In the genomic region with DNA sequence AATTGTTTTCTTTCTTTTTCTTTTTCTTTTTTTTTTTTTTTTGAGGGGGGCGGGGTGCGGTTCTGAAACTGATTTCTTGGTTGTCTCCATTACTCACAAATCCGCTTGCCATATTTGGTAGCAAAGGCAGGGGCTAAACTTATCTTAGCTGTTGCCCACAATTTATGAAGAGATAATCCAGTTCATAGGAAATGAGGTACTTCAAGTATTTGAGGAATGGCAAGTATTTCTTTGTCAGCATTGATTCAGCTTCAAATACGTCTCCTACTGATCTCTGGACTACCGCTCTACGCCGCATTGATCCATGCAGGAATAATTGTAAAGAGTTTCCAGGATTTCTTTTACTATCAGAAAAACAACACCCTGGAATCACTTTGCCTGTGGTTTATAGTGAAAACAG, we compare ENCODE assay signal across 14 cellular contexts.
DNase-seq lines count a peak whose midpoint lies in the region; ATAC-seq and TF ChIP-seq lines count a peak whose summit lies in the region.
"Had no signal": no experiment of that assay in that cellular context is flagged by ENCODE, and none has a peak within 500 bp of the region (broad histone marks: within the 10 kb centered on the region; RNA-seq: fewer than 3 reads in every experiment).

No MANE protein-coding gene starts in this region.

- no peak for TF ChIP-seq RAD21 in SK-N-SH (IDR thresholded peaks at IDR 0.05; ENCODE audit: low read length)

- 23% methylated on average over 7 of the region's 7 CpGs for WGBS in SK-N-SH (ENCODE audit: low lambda C conversion rate)
- no CpG with 5 or more reads among the region's 7 CpGs for WGBS in H9 (ENCODE audit: extremely low coverage, insufficient read length, low lambda C conversion rate)
- 25 to 47% methylated on average over 6 of the region's 7 CpGs for WGBS in gastroesophageal sphincter (ENCODE audit: low coverage in 1 of 2), 2 donors

- no peak overlapping the region for H2BK20ac ChIP-seq in H9 (ENCODE audit: low read depth, low read length, poor library complexity, severe bottlenecking)

- H3K4me3 Mint-ChIP-seq in H9 = no peak overlapping the region
- H3K4me3 Mint-ChIP-seq: central memory CD8-positive, alpha-beta T cell; stimulated activated naive B cell treated with anti-CD40 and anti-IgM and Interleukin-4, amounts not matched to agents 10 μg/mL and 1 μg/mL and 100 μg/mL, for 72 hours had no signal

- H2BK15ac ChIP-seq in H9 (ENCODE audit: low read depth, low read length) = no peak overlapping the region

- no peak overlapping the region for H4K91ac ChIP-seq in H9 (ENCODE audit: insufficient read length, low read depth, low read length)

- H2BK120ac ChIP-seq in H9 (ENCODE audit: low read depth, low read length, poor library complexity, severe bottlenecking) = no peak overlapping the region

- no peak overlapping the region for H4K5ac ChIP-seq in H9 (ENCODE audit: insufficient read length, low read depth, low read length)

- no peaks in the 10 kb centered on the region for H3K36me3 Mint-ChIP-seq in H9 (ENCODE audit: insufficient read depth in 1 of 3, low read depth in 3 of 3)
- H3K36me3 Mint-ChIP-seq: stimulated activated naive B cell treated with anti-CD40 and anti-IgM and Interleukin-4, amounts not matched to agents 10 μg/mL and 1 μg/mL and 100 μg/mL, for 72 hours had no signal

- H2AFZ ChIP-seq in SK-N-SH (ENCODE audit: low read depth) (peak overlapping the region; percentile 50), H9 (ENCODE audit: low read length) (no peak overlapping the region)

- no peak overlapping the region for H3T11ph ChIP-seq in H9 (ENCODE audit: low read length)

- TF ChIP-seq EP300 in SK-N-SH (IDR thresholded peaks at IDR 0.05; ENCODE audit: borderline replicate concordance in 1 of 2, low read depth in 1 of 2, low read length in 1 of 2) (peak; percentile 9 to 87; a peak in 2 of 4 replicates), gastroesophageal sphincter (IDR thresholded peaks at IDR 0.05) (no peak)

- no peak overlapping the region for H3K27ac Mint-ChIP-seq in H9
- H3K27ac Mint-ChIP-seq: stimulated activated naive B cell treated with anti-CD40 and anti-IgM and Interleukin-4, amounts not matched to agents 10 μg/mL and 1 μg/mL and 100 μg/mL, for 72 hours had no signal

- peaks cover 0 to 4% of the 10 kb centered on the region in 2 experiments for H3K36me3 ChIP-seq in SK-N-SH (replicated peaks in 1 of 2; ENCODE audit: control insufficient read depth in 1 of 2, insufficient read depth in 2 of 2, low read length in 1 of 2)
- H3K36me3 ChIP-seq in gastroesophageal sphincter = no peaks in the 10 kb centered on the region

- H3K14ac ChIP-seq in H9 (ENCODE audit: insufficient read depth, low read length) = no peak overlapping the region

- no peak overlapping the region for H3K18ac ChIP-seq in H9 (ENCODE audit: insufficient read length, low read depth, low read length)

- no peaks in the 10 kb centered on the region; a peak in 2 of 5 replicates for H3K9me3 Mint-ChIP-seq in H9
- H3K9me3 Mint-ChIP-seq: central memory CD8-positive, alpha-beta T cell had no signal

- no peak overlapping the region for H2AK5ac ChIP-seq in H9 (ENCODE audit: insufficient read length, low read length)

- H3K56ac ChIP-seq in H9 (ENCODE audit: insufficient read length, low read depth, low read length) = no peak overlapping the region

- H3K4me2 ChIP-seq in SK-N-SH (peak overlapping the region; percentile 46), H9 (ENCODE audit: insufficient read depth, insufficient read length, low read length) (no peak overlapping the region)

- H3K79me1 ChIP-seq in H9 (ENCODE audit: insufficient read depth, low read depth, low read length, poor library complexity, severe bottlenecking) = no peaks in the 10 kb centered on the region

- H3K4me3 ChIP-seq in SK-N-SH (ENCODE audit: low read depth in 2 of 2, low read length in 1 of 2) = peak overlapping the region; percentile 12 to 25; a peak in 2 of 4 replicates
- peak overlapping the region; percentile 25 for H3K4me3 ChIP-seq in fibroblast of the aortic adventitia (ENCODE audit: low read depth, low read length)
- peak overlapping the region; percentile 0 for H3K4me3 ChIP-seq in retinal pigment epithelial cell (ENCODE audit: low read length)
- no peak overlapping the region for H3K4me3 ChIP-seq in gastroesophageal sphincter

- no peak for TF ChIP-seq CTCF in SK-N-SH (IDR thresholded peaks at IDR 0.05)
- no peak for TF ChIP-seq CTCF in fibroblast of the aortic adventitia (IDR thresholded peaks at IDR 0.05; ENCODE audit: insufficient read depth, low read length)
- TF ChIP-seq CTCF in retinal pigment epithelial cell (conservative IDR thresholded peaks at IDR 0.05; ENCODE audit: low read depth, low read length) = no peak
- no peak for TF ChIP-seq CTCF in H9 (conservative IDR thresholded peaks at IDR 0.05)
- TF ChIP-seq CTCF in gastroesophageal sphincter (IDR thresholded peaks at IDR 0.05) = no peak

- H3K9me3 ChIP-seq in SK-N-SH (no peaks in the 10 kb centered on the region), H9 (ENCODE audit: control insufficient read depth, low read depth, low read length) (no peaks in the 10 kb centered on the region), gastroesophageal sphincter (no peaks in the 10 kb centered on the region)

- H3K23ac ChIP-seq in H9 (ENCODE audit: insufficient read length, low read depth, low read length) = no peak overlapping the region

- H4K20me1 ChIP-seq in SK-N-SH (ENCODE audit: insufficient read depth) (no peaks in the 10 kb centered on the region), H9 (ENCODE audit: control insufficient read depth, insufficient read depth, insufficient read length) (no peaks in the 10 kb centered on the region)

- peaks cover 25% of the 10 kb centered on the region for H3K27me3 Mint-ChIP-seq in H9 (ENCODE audit: low read depth)
- H3K27me3 Mint-ChIP-seq: central memory CD8-positive, alpha-beta T cell; stimulated activated naive B cell treated with anti-CD40 and anti-IgM and Interleukin-4, amounts not matched to agents 10 μg/mL and 1 μg/mL and 100 μg/mL, for 72 hours had no signal

- DNase-seq in H4 (ENCODE audit: low spot score) (peak; percentile 86), SK-N-SH (no peak), fibroblast of the aortic adventitia (ENCODE audit: low read depth) (peak; percentile 88), retinal pigment epithelial cell (ENCODE audit: low read depth) (peak; percentile 95), H9 (no peak)
- DNase-seq: activated T-cell treated with anti-CD3 and anti-CD28 coated beads for 4 hours; GOT3; head of caudate nucleus; NCI-H146; stimulated activated naive B cell treated with anti-CD40 and anti-IgM and Interleukin-4, amounts not matched to agents 10 μg/mL and 1 μg/mL and 100 μg/mL, for 72 hours had no signal

- POLR2A ChIA-PET in SK-N-SH (lab: Yijun Ruan, JAX) = no interaction called here

- no peak overlapping the region for H2BK12ac ChIP-seq in H9 (ENCODE audit: insufficient read length, low read depth, low read length)

- H3K27me3 ChIP-seq in SK-N-SH (ENCODE audit: insufficient read depth) = no peaks in the 10 kb centered on the region
- peaks cover 9% of the 10 kb centered on the region; the same call in 1 of the 2 replicates for H3K27me3 ChIP-seq in H9 (ENCODE audit: insufficient read depth, low read length)
- no peaks in the 10 kb centered on the region for H3K27me3 ChIP-seq in gastroesophageal sphincter

- no peak for TF ChIP-seq POLR2A in gastroesophageal sphincter (IDR thresholded peaks at IDR 0.05)

- peaks cover 0 to 18% of the 10 kb centered on the region in 2 experiments; a peak in 2 of 4 replicates for H3K4me1 ChIP-seq in SK-N-SH (ENCODE audit: control insufficient read depth in 1 of 2, insufficient read depth in 2 of 2, low read depth in 1 of 2, low read length in 1 of 2)
- H3K4me1 ChIP-seq in H9 (ENCODE audit: insufficient read depth, low read length) = no peaks in the 10 kb centered on the region; the same call in 1 of the 2 replicates
- no peaks in the 10 kb centered on the region for H3K4me1 ChIP-seq in gastroesophageal sphincter

- H3K4me1 Mint-ChIP-seq in H9 = peaks cover 29 to 32% of the 10 kb centered on the region in 2 experiments
- H3K4me1 Mint-ChIP-seq: stimulated activated naive B cell treated with anti-CD40 and anti-IgM and Interleukin-4, amounts not matched to agents 10 μg/mL and 1 μg/mL and 100 μg/mL, for 72 hours had no signal

- no peak overlapping the region for H2BK5ac ChIP-seq in H9 (ENCODE audit: insufficient read length, low read length)

- no peak for ATAC-seq in HG02571 (IDR thresholded peaks at IDR 0.05; ENCODE audit: unreplicated experiment)
- no peak for ATAC-seq in HG03378 (IDR thresholded peaks at IDR 0.05; ENCODE audit: unreplicated experiment)
- no peak for ATAC-seq in gastroesophageal sphincter
- ATAC-seq: stimulated activated naive B cell treated with anti-CD40 and anti-IgM and Interleukin-4, amounts not matched to agents 10 μg/mL and 1 μg/mL and 100 μg/mL, for 72 hours had no signal

- no peak overlapping the region for H4K8ac ChIP-seq in H9 (replicated peaks; ENCODE audit: insufficient read length, low read depth, low read length)

- H3K9me2 ChIP-seq in SK-N-SH = no peaks in the 10 kb centered on the region

- H3K4ac ChIP-seq in H9 (ENCODE audit: low read depth, low read length) = no peak overlapping the region

- peak overlapping the region; percentile 60; a peak in 3 of 4 replicates for H3K27ac ChIP-seq in SK-N-SH (ENCODE audit: low read depth in 2 of 2, low read length in 1 of 2)
- H3K27ac ChIP-seq in H9 (ENCODE audit: insufficient read length, low read depth, low read length) = no peak overlapping the region
- H3K27ac ChIP-seq in gastroesophageal sphincter = no peak overlapping the region

- peak overlapping the region; percentile 41 for H3K9ac ChIP-seq in SK-N-SH
- no peak overlapping the region for H3K9ac ChIP-seq in H9 (ENCODE audit: extremely low read depth, insufficient read length, low read length)

- no peaks in the 10 kb centered on the region for H3K79me2 ChIP-seq in SK-N-SH (ENCODE audit: insufficient read depth)
- no peaks in the 10 kb centered on the region for H3K79me2 ChIP-seq in H9 (ENCODE audit: insufficient read depth, low read length)

- H3F3A ChIP-seq in SK-N-SH (replicated peaks; ENCODE audit: insufficient read depth) = peaks cover 24% of the 10 kb centered on the region

- H3K23me2 ChIP-seq in H9 (ENCODE audit: insufficient read length, low read depth, low read length, poor library complexity, severe bottlenecking) = no peaks in the 10 kb centered on the region

- CTCF ChIA-PET in SK-N-SH (lab: Yijun Ruan, JAX) = no interaction called here

TF ChIP-seq in SK-N-SH, 30 proteins besides CTCF, POLR2A, EP300 and RAD21 (continues in another document):
- TF ChIP-seq, protein P1, sequence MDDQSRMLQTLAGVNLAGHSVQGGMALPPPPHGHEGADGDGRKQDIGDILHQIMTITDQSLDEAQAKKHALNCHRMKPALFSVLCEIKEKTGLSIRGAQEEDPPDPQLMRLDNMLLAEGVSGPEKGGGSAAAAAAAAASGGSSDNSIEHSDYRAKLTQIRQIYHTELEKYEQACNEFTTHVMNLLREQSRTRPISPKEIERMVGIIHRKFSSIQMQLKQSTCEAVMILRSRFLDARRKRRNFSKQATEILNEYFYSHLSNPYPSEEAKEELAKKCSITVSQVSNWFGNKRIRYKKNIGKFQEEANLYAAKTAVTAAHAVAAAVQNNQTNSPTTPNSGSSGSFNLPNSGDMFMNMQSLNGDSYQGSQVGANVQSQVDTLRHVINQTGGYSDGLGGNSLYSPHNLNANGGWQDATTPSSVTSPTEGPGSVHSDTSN (IDR thresholded peaks at IDR 0.05) = peak; percentile 86
- TF ChIP-seq TEAD4 (IDR thresholded peaks at IDR 0.05; ENCODE audit: borderline replicate concordance, insufficient read depth) = peak; percentile 95
- TF ChIP-seq ELF1 (IDR thresholded peaks at IDR 0.05) = no peak

Comparison
In these comparisons a context has a peak if more than half of its experiments do, and no peak if none do; other contexts are left out.
1. DNase-seq: peak in H4 (single experiment), fibroblast of the aortic adventitia (single experiment) and retinal pigment epithelial cell (single experiment); none in SK-N-SH (single experiment) and H9 (single experiment).
2. H3K27ac ChIP-seq: peak in SK-N-SH (2 of 2); none in H9 (single experiment) and gastroesophageal sphincter (0 of 4).
3. H3K4me3 ChIP-seq: peak in SK-N-SH (2 of 2), fibroblast of the aortic adventitia (single experiment) and retinal pigment epithelial cell (single experiment); none in gastroesophageal sphincter (0 of 2).